17 cellular contexts compared by ENCODE assay signal in the genomic region with DNA sequence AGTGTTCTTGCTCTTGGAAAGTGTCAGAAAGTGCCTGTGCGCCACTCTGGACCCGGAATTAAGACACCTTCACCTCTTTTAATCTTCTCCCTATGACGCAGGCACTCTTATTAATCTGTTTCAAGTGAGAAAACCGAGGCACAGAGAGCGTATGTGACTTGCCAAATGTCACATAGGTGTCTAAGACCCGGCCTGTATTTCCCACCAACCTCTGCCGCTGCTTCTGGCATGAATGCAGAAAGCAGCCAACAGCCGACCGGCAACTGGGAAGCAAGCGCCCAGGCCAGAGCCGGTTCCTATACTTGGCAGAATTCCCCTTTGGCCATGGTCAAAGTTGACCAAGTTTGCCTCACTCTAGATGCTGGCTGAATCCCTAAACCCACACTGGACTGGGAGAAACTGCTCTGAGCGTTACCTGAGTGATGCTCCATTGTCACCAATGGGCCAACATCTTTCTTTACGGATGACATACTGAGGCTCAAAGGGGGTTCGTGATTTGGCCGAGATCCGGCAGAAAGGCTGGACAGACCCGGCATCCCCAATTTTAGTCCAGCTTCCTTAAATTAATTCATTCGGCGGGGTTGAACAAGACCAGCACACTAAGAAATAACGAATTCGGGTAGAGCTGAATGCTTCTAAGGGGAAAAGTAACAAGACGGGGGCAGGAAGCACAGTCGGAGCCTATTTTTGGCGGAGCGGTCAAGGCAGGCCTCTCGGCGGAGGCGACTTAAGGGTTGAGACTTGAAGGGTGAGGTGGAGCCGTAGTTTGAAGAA. TPM values are rescaled to one million over a fixed set of nuclear protein-coding genes. Genes with fewer than 3 reads are reported as not detected.
DNase-seq lines count a peak whose midpoint lies in the region; ATAC-seq and TF ChIP-seq lines count a peak whose summit lies in the region.
"Had no signal": no experiment of that assay in that cellular context is flagged by ENCODE, and none has a peak within 500 bp of the region (broad histone marks: within the 10 kb centered on the region; RNA-seq: fewer than 3 reads in every experiment).

No MANE protein-coding gene starts in this region.

- no peak overlapping the region for H2AFZ ChIP-seq in trophoblast cell (ENCODE audit: insufficient read depth, low read length, poor library complexity)
- H2AFZ ChIP-seq: parathyroid adenoma had no signal

- no peaks in the 10 kb centered on the region for H3K9me3 ChIP-seq in NT2/D1 (ENCODE audit: insufficient read depth, low read length)
- H3K9me3 ChIP-seq in trophoblast cell (ENCODE audit: insufficient read depth, low read depth, low read length) = no peaks in the 10 kb centered on the region
- H3K9me3 ChIP-seq: uterus had no signal

- no peaks in the 10 kb centered on the region for H3K36me3 Mint-ChIP-seq in activated CD4-positive, alpha-beta T cell treated with anti-CD3 and anti-CD28 coated beads, Interleukin-2, amount 10 ng/mL, durations not matched to agents 7 days and 5 days (ENCODE audit: low read depth)

- no peak for DNase-seq in activated CD4-positive, alpha-beta T cell treated with anti-CD3 and anti-CD28 coated beads, Interleukin-2, amount 10 ng/mL, durations not matched to agents 7 days and 5 days
- no peak for DNase-seq in activated CD4-positive, alpha-beta T cell treated with anti-CD3 and anti-CD28 coated beads for 1 hour
- no peak for DNase-seq in NT2/D1 (ENCODE audit: low read depth, low spot score)
- no peak for DNase-seq in fibroblast of the aortic adventitia (ENCODE audit: low read depth)
- no peak for DNase-seq in trophoblast cell
- DNase-seq in NCI-H1105 (lab: John Stamatoyannopoulos, UW) = no peak
- no peak for DNase-seq in NCI-H1417 treated with DMSO at 0.1 percent for 48 hours (lab: John Stamatoyannopoulos, UW)
- DNase-seq: activated CD4-positive, alpha-beta memory T cell treated with anti-CD3 and anti-CD28 coated beads, Interleukin-2, amount 10 ng/mL, durations not matched to agents 7 days and 5 days; activated effector memory CD4-positive, alpha-beta T cell treated with anti-CD3 and anti-CD28 coated beads, Interleukin-2, amount 50 U/mL, for 16 hours; cortex of kidney; head of caudate nucleus; NCI-H1092; NCI-H2171 treated with DMSO at 0.1 percent for 48 hours; stimulated activated naive CD4-positive, alpha-beta T cell; uterus had no signal

- H3K9ac ChIP-seq in NT2/D1 (ENCODE audit: insufficient read length, low read depth) (no peak overlapping the region), trophoblast cell (ENCODE audit: low read length) (no peak overlapping the region)
- H3K9ac ChIP-seq: parathyroid adenoma had no signal

- WGBS in trophoblast cell (ENCODE audit: extremely low coverage, insufficient coverage, insufficient read length) = no CpG with 5 or more reads among the region's 29 CpGs

- no peak overlapping the region for H3K4ac ChIP-seq in trophoblast cell (ENCODE audit: low read depth, low read length)

- H3K14ac ChIP-seq in trophoblast cell (ENCODE audit: low read length) = no peak overlapping the region

- H3K36me3 ChIP-seq in NT2/D1 (ENCODE audit: insufficient read depth, insufficient read length, low read length) (no peaks in the 10 kb centered on the region), trophoblast cell (ENCODE audit: control insufficient read depth in 1 of 2, insufficient read depth in 2 of 2, low read length in 2 of 2) (no peaks in the 10 kb centered on the region)
- H3K36me3 ChIP-seq: uterus had no signal

- peaks cover 42% of the 10 kb centered on the region for H3K4me1 ChIP-seq in NT2/D1 (ENCODE audit: insufficient read depth, insufficient read length)
- H3K4me1 ChIP-seq in trophoblast cell (ENCODE audit: control insufficient read depth in 1 of 2, insufficient read depth in 2 of 2, low read length in 2 of 2) = peaks cover 29 to 40% of the 10 kb centered on the region in 2 experiments
- H3K4me1 ChIP-seq: parathyroid adenoma, uterus had no signal

- H3K27me3 Mint-ChIP-seq in activated CD4-positive, alpha-beta T cell treated with anti-CD3 and anti-CD28 coated beads, Interleukin-2, amount 10 ng/mL, durations not matched to agents 7 days and 5 days = peaks cover 71% of the 10 kb centered on the region

- no peak overlapping the region for H3K27ac ChIP-seq in trophoblast cell (ENCODE audit: low read depth, low read length)
- H3K27ac ChIP-seq: parathyroid adenoma, uterus had no signal

- H3K4me3 ChIP-seq in NT2/D1 (ENCODE audit: insufficient read length, low read depth) (peak overlapping the region; percentile 3), fibroblast of the aortic adventitia (ENCODE audit: low read depth, low read length) (peak overlapping the region; percentile 28), trophoblast cell (ENCODE audit: low read depth, low read length) (no peak overlapping the region)
- H3K4me3 ChIP-seq: uterus had no signal

- POLR2A ChIA-PET in activated CD4-positive, alpha-beta T cell treated with anti-CD3 and anti-CD28 coated beads, Interleukin-2, amount 10 ng/mL, durations not matched to agents 7 days and 5 days (lab: Charles Lee) = no interaction called here

- peaks cover 20% of the 10 kb centered on the region for H3K79me1 ChIP-seq in trophoblast cell (ENCODE audit: low read length)

- H3K4me2 ChIP-seq in trophoblast cell (ENCODE audit: low read length) = peak overlapping the region; percentile 64

- no peak overlapping the region for H3K4me3 Mint-ChIP-seq in activated CD4-positive, alpha-beta T cell treated with anti-CD3 and anti-CD28 coated beads, Interleukin-2, amount 10 ng/mL, durations not matched to agents 7 days and 5 days
- H3K4me3 Mint-ChIP-seq: activated CD4-positive, alpha-beta memory T cell treated with anti-CD3 and anti-CD28 coated beads, Interleukin-2, amount 10 ng/mL, durations not matched to agents 7 days and 5 days had no signal

- H3K27me3 ChIP-seq in NT2/D1 (ENCODE audit: insufficient read depth, insufficient read length) (peaks cover 100% of the 10 kb centered on the region), trophoblast cell (ENCODE audit: insufficient read depth, low read length) (peaks cover 58% of the 10 kb centered on the region)

- H3K23ac ChIP-seq in trophoblast cell (ENCODE audit: low read length) = no peak overlapping the region

- TF ChIP-seq CTCF in fibroblast of the aortic adventitia (IDR thresholded peaks at IDR 0.05; ENCODE audit: insufficient read depth, low read length) = no peak

- no peak overlapping the region for H2BK5ac ChIP-seq in trophoblast cell (ENCODE audit: low read depth, low read length, poor library complexity)

- no peak overlapping the region for H4K8ac ChIP-seq in trophoblast cell (ENCODE audit: low read depth, low read length)

- no peak overlapping the region for H2AK5ac ChIP-seq in trophoblast cell (ENCODE audit: low read length)

- peaks cover 10% of the 10 kb centered on the region for H3K4me1 Mint-ChIP-seq in activated CD4-positive, alpha-beta T cell treated with anti-CD3 and anti-CD28 coated beads, Interleukin-2, amount 10 ng/mL, durations not matched to agents 7 days and 5 days

- H3K79me2 ChIP-seq in trophoblast cell (ENCODE audit: control insufficient read depth, insufficient read depth, low read length, poor library complexity) = no peaks in the 10 kb centered on the region
- H3K79me2 ChIP-seq: parathyroid adenoma had no signal

- no peak overlapping the region for H4K12ac ChIP-seq in trophoblast cell (ENCODE audit: low read depth, low read length)

- H4K91ac ChIP-seq in trophoblast cell (ENCODE audit: low read depth, low read length) = no peak overlapping the region

- H3K18ac ChIP-seq in trophoblast cell (ENCODE audit: low read length) = no peak overlapping the region

- peak overlapping the region; percentile 77 for H3K27ac Mint-ChIP-seq in activated CD4-positive, alpha-beta T cell treated with anti-CD3 and anti-CD28 coated beads, Interleukin-2, amount 10 ng/mL, durations not matched to agents 7 days and 5 days
- H3K27ac Mint-ChIP-seq: activated CD4-positive, alpha-beta memory T cell treated with anti-CD3 and anti-CD28 coated beads, Interleukin-2, amount 10 ng/mL, durations not matched to agents 7 days and 5 days had no signal

- CTCF ChIA-PET in activated CD4-positive, alpha-beta T cell treated with anti-CD3 and anti-CD28 coated beads, Interleukin-2, amount 10 ng/mL, durations not matched to agents 7 days and 5 days (lab: Charles Lee) = no interaction called here

- H2BK12ac ChIP-seq in trophoblast cell (ENCODE audit: low read length) = no peak overlapping the region

- no peaks in the 10 kb centered on the region for H3K9me3 Mint-ChIP-seq in activated CD4-positive, alpha-beta T cell treated with anti-CD3 and anti-CD28 coated beads, Interleukin-2, amount 10 ng/mL, durations not matched to agents 7 days and 5 days
- H3K9me3 Mint-ChIP-seq: activated CD4-positive, alpha-beta memory T cell treated with anti-CD3 and anti-CD28 coated beads, Interleukin-2, amount 10 ng/mL, durations not matched to agents 7 days and 5 days had no signal

- H2BK120ac ChIP-seq in trophoblast cell (ENCODE audit: insufficient read depth, low read length, poor library complexity) = no peak overlapping the region

- ATAC-seq in GM21423 (IDR thresholded peaks at IDR 0.05; ENCODE audit: unreplicated experiment) = no peak

RNA-seq across cellular contexts. Expression of a gene that starts 11.2 kb away (rescaled TPM):
- total RNA-seq in activated CD4-positive, alpha-beta T cell treated with anti-CD3 and anti-CD28 coated beads, Interleukin-2, amount 10 ng/mL, durations not matched to agents 7 days and 5 days = not detected
- 4.3 and 17.6 TPM in 2 replicates for total RNA-seq in fibroblast of the aortic adventitia (ENCODE audit: low replicate concordance)
- polyA plus RNA-seq in trophoblast cell (2013) = 62.1 and 63.6 TPM in 2 replicates
- total RNA-seq: activated CD4-positive, alpha-beta memory T cell treated with anti-CD3 and anti-CD28 coated beads, Interleukin-2, amount 10 ng/mL, durations not matched to agents 7 days and 5 days had no signal
